In genomic region chr10:105797234-105797890, GRCh38 we compare ENCODE assay signal across 8 cellular contexts.
A peak's percentile ranks its signal among the peaks of the same experiment; 100 is the strongest.
DNase-seq lines count a peak whose midpoint lies in the region; ATAC-seq and TF ChIP-seq lines count a peak whose summit lies in the region.

No MANE protein-coding gene starts in this region.

- H3K27ac ChIP-seq in body of pancreas (no peak overlapping the region), right lobe of liver (no peak overlapping the region)

- H3K27ac Mint-ChIP-seq in activated CD4-positive, alpha-beta memory T cell treated with anti-CD3 and anti-CD28 coated beads, Interleukin-2, amount 10 ng/mL, durations not matched to agents 7 days and 5 days, result no peak overlapping the region

- TF ChIP-seq CTCF in body of pancreas (IDR thresholded peaks at IDR 0.05) (peak; percentile 22 to 66 (median 57)), right lobe of liver (IDR thresholded peaks at IDR 0.05) (peak; percentile 48 to 59 (median 54))

- peaks cover 5% of the 10 kb centered on the region for H3K4me1 ChIP-seq in body of pancreas
- no peaks in the 10 kb centered on the region for H3K4me1 ChIP-seq in right lobe of liver

- H3K9me3 ChIP-seq in body of pancreas (no peaks in the 10 kb centered on the region), right lobe of liver (no peaks in the 10 kb centered on the region)

- TF ChIP-seq POLR2A in body of pancreas (IDR thresholded peaks at IDR 0.05) (no peak), right lobe of liver (IDR thresholded peaks at IDR 0.05) (no peak)

- H3K4me1 Mint-ChIP-seq in activated CD4-positive, alpha-beta memory T cell treated with anti-CD3 and anti-CD28 coated beads, Interleukin-2, amount 10 ng/mL, durations not matched to agents 7 days and 5 days, result no peaks in the 10 kb centered on the region

- no peaks in the 10 kb centered on the region for H3K27me3 Mint-ChIP-seq in activated CD4-positive, alpha-beta memory T cell treated with anti-CD3 and anti-CD28 coated beads, Interleukin-2, amount 10 ng/mL, durations not matched to agents 7 days and 5 days

- ATAC-seq in GM19023 (IDR thresholded peaks at IDR 0.05; ENCODE audit: unreplicated experiment) (peak; percentile 50), body of pancreas (peak; percentile 90), right lobe of liver (peak; percentile 93 to 97 (median 95)), HG03139 (IDR thresholded peaks at IDR 0.05; ENCODE audit: unreplicated experiment) (no peak)

- DNase-seq in Ammon's horn (ENCODE audit: low spot score) (peak; percentile 62), Kasumi-1 (lab: John Stamatoyannopoulos, UW) (peak; percentile 60 to 84), body of pancreas (peak; percentile 9 to 49 (median 25)), right lobe of liver (peak in 2 of 3 donors; percentile 18 to 43), SKM-1 (lab: John Stamatoyannopoulos, UW; ENCODE audit: unreplicated experiment) (no peak)
- no peak for DNase-seq in activated CD4-positive, alpha-beta memory T cell treated with anti-CD3 and anti-CD28 coated beads, Interleukin-2, amount 10 ng/mL, durations not matched to agents 7 days and 5 days

- 35 to 44% methylated on average over 6 of the region's 6 CpGs for WGBS in body of pancreas, 2 donors
- WGBS in right lobe of liver (ENCODE audit: insufficient coverage, low coverage, low lambda C conversion rate, missing lambda C conversion rate), result 55% methylated on average over 6 of the region's 6 CpGs

- intact Hi-C loops in body of pancreas (cut with DNase I) (no loop called here), right lobe of liver (cut with DNase I) (no loop called here)

- H3K27me3 ChIP-seq in body of pancreas (no peaks in the 10 kb centered on the region), right lobe of liver (no peaks in the 10 kb centered on the region)

- H3K4me3 Mint-ChIP-seq in activated CD4-positive, alpha-beta memory T cell treated with anti-CD3 and anti-CD28 coated beads, Interleukin-2, amount 10 ng/mL, durations not matched to agents 7 days and 5 days, result no peak overlapping the region

- H3K4me3 ChIP-seq in body of pancreas (no peak overlapping the region), right lobe of liver (peak overlapping the region in 1 of 3 donors; percentile 24)

- POLR2A ChIA-PET in activated CD4-positive, alpha-beta memory T cell treated with anti-CD3 and anti-CD28 coated beads, Interleukin-2, amount 10 ng/mL, durations not matched to agents 7 days and 5 days (lab: Charles Lee), result no interaction called here

- no peaks in the 10 kb centered on the region for H3K36me3 Mint-ChIP-seq in activated CD4-positive, alpha-beta memory T cell treated with anti-CD3 and anti-CD28 coated beads, Interleukin-2, amount 10 ng/mL, durations not matched to agents 7 days and 5 days (ENCODE audit: low read depth)

- H3K36me3 ChIP-seq in body of pancreas (replicated peaks in 1 of 2; ENCODE audit: insufficient read depth in 1 of 2, low read depth in 2 of 2), result no peaks in the 10 kb centered on the region
- H3K36me3 ChIP-seq in right lobe of liver, result no peaks in the 10 kb centered on the region

- H3K9me3 Mint-ChIP-seq in activated CD4-positive, alpha-beta memory T cell treated with anti-CD3 and anti-CD28 coated beads, Interleukin-2, amount 10 ng/mL, durations not matched to agents 7 days and 5 days, result no peaks in the 10 kb centered on the region

- CTCF ChIA-PET in activated CD4-positive, alpha-beta memory T cell treated with anti-CD3 and anti-CD28 coated beads, Interleukin-2, amount 10 ng/mL, durations not matched to agents 7 days and 5 days (lab: Charles Lee), result interaction anchor here (1.2 kb wide), 1 partner anchor 11 kb away, joined by 3 read pairs; no protein-coding TSS in a partner anchor

Comparison
In these comparisons a context has a peak if more than half of its experiments do, and no peak if none do; other contexts are left out.
1. DNase-seq: peak in Ammon's horn (single experiment), Kasumi-1 (2 of 2), body of pancreas (4 of 4) and right lobe of liver (2 of 3); none in activated CD4-positive, alpha-beta memory T cell treated with anti-CD3 and anti-CD28 coated beads, Interleukin-2, amount 10 ng/mL, durations not matched to agents 7 days and 5 days (single experiment) and SKM-1 (single experiment).